ENCODE assay signal across 1 cellular context in genomic region chr5:141942185-141942857, GRCh38.
TF ChIP-seq lines count a peak whose summit lies in the region.

No MANE protein-coding gene starts in this region.

TF ChIP-seq in SK-N-SH, 30 proteins besides CTCF, POLR2A, EP300 and RAD21:
- TF ChIP-seq FOXJ3 (CRISPR knock-in tag; IDR thresholded peaks at IDR 0.05) (no peak), TEAD4 (IDR thresholded peaks at IDR 0.05; ENCODE audit: borderline replicate concordance, insufficient read depth) (no peak), GABPA (IDR thresholded peaks at IDR 0.05; ENCODE audit: low read depth) (no peak), NRF1 (IDR thresholded peaks at IDR 0.05; ENCODE audit: low read depth, low read length) (no peak), TCF12 (IDR thresholded peaks at IDR 0.05) (no peak), EZH2phosphoT487 (IDR thresholded peaks at IDR 0.05; ENCODE audit: borderline replicate concordance, low read depth) (no peak), JUND (IDR thresholded peaks at IDR 0.05) (no peak), FOXM1 (IDR thresholded peaks at IDR 0.05; ENCODE audit: low read depth) (no peak), MEF2A (IDR thresholded peaks at IDR 0.05; ENCODE audit: borderline replicate concordance, low read depth) (no peak), POLR2AphosphoS5 (IDR thresholded peaks at IDR 0.05; ENCODE audit: low read depth, low read length) (no peak), REST (IDR thresholded peaks at IDR 0.05; ENCODE audit: low read depth, low read length) (no peak), GATA2 (CRISPR knock-in tag; IDR thresholded peaks at IDR 0.05) (no peak), RFX5 (IDR thresholded peaks at IDR 0.05; ENCODE audit: low read length) (no peak), SMC3 (IDR thresholded peaks at IDR 0.05; ENCODE audit: low read depth, low read length) (no peak), TAF1 (IDR thresholded peaks at IDR 0.05; ENCODE audit: borderline replicate concordance, low read depth, low read length) (no peak), CHD2 (IDR thresholded peaks at IDR 0.05; ENCODE audit: low read length, partially characterized antibody) (no peak), ELF1 (IDR thresholded peaks at IDR 0.05) (no peak), FOSL2 (IDR thresholded peaks at IDR 0.05; ENCODE audit: borderline replicate concordance, low read depth) (no peak), MXI1 (IDR thresholded peaks at IDR 0.05; ENCODE audit: low read depth, low read length) (no peak), SIN3A (IDR thresholded peaks at IDR 0.05; ENCODE audit: borderline replicate concordance, low read depth, low read length) (no peak)
